ENCODE assay signal across 12 cellular contexts in the genomic region with DNA sequence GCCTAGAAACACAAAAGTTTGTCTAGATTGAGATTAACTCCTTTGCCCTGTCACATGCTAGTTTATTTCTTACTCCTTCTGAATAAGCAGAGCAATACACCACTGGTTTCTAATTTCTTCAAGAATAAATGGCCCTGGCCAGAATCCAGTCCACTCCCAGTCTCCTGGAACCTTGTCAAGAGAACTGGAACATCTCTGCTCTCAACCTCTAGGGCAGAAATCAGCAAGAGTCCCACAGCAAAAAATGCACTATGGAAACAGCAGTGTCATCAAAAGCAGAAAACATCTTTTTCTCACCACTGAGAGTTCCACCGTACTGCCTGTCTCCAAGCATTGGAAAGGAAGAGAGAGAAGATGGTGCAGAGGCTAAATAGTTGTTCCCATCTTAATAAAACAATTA. TPM values are rescaled to one million over a fixed set of nuclear protein-coding genes. Genes with fewer than 3 reads are reported as not detected.
DNase-seq lines count a peak whose midpoint lies in the region; ATAC-seq, FAIRE-seq and TF ChIP-seq lines count a peak whose summit lies in the region.
"Had no signal": no experiment of that assay in that cellular context is flagged by ENCODE, and none has a peak within 500 bp of the region (broad histone marks: within the 10 kb centered on the region; RNA-seq: fewer than 3 reads in every experiment).

No MANE protein-coding gene starts in this region.

- no peaks in the 10 kb centered on the region for H3K36me3 Mint-ChIP-seq in T-helper 17 cell (ENCODE audit: low read depth)

- FAIRE-seq in endometrium (lab: Jason Lieb, UNC) = peak; percentile 93
- no peak for FAIRE-seq in RCC 7860 (lab: Jason Lieb, UNC)

- H3K4me3 ChIP-seq in mesenchymal stem cell (ENCODE audit: insufficient read depth in 1 of 2, low read depth in 1 of 2, low read length in 2 of 2) = no peak overlapping the region
- no peak overlapping the region for H3K4me3 ChIP-seq in tibial nerve

- peak overlapping the region; percentile 25 for H3K9ac ChIP-seq in mesenchymal stem cell (ENCODE audit: low read length)

- H3K4me3 Mint-ChIP-seq in T-helper 17 cell = no peak overlapping the region
- H3K4me3 Mint-ChIP-seq: central memory CD8-positive, alpha-beta T cell had no signal

- H3K27me3 Mint-ChIP-seq in T-helper 17 cell = peaks cover 7% of the 10 kb centered on the region

- no peak overlapping the region for H2BK120ac ChIP-seq in mesenchymal stem cell (ENCODE audit: low read depth, low read length)

- H3K9me3 ChIP-seq in mesenchymal stem cell (ENCODE audit: control insufficient read depth, low read length) (no peaks in the 10 kb centered on the region), tibial nerve (no peaks in the 10 kb centered on the region), T-helper 17 cell (ENCODE audit: control insufficient read depth, low read length, poor library complexity, severe bottlenecking) (no peaks in the 10 kb centered on the region)

- no peaks in the 10 kb centered on the region for H3K4me1 Mint-ChIP-seq in T-helper 17 cell
- H3K4me1 Mint-ChIP-seq: central memory CD8-positive, alpha-beta T cell had no signal

- no peak overlapping the region for H3K27ac Mint-ChIP-seq in T-helper 17 cell

- TF ChIP-seq EP300 in tibial nerve (IDR thresholded peaks at IDR 0.05) = no peak

- H2BK12ac ChIP-seq in mesenchymal stem cell (ENCODE audit: low read length in 2 of 2) = no peak overlapping the region

- no peak overlapping the region for H4K8ac ChIP-seq in mesenchymal stem cell (ENCODE audit: low read length)

- H4K91ac ChIP-seq in mesenchymal stem cell (ENCODE audit: low read length) = no peak overlapping the region

- H2AFZ ChIP-seq in mesenchymal stem cell (ENCODE audit: low read depth, low read length) = no peak overlapping the region

- no peak overlapping the region for H3K14ac ChIP-seq in mesenchymal stem cell (ENCODE audit: low read length in 2 of 2)

- TF ChIP-seq CTCF in tibial nerve (IDR thresholded peaks at IDR 0.05) = no peak

- no peak overlapping the region for H3K18ac ChIP-seq in mesenchymal stem cell (ENCODE audit: low read depth in 1 of 2, low read length in 2 of 2)

- no peak overlapping the region for H3K23ac ChIP-seq in mesenchymal stem cell (ENCODE audit: low read length in 2 of 2)

- no peaks in the 10 kb centered on the region for H3K79me1 ChIP-seq in mesenchymal stem cell (replicated peaks; ENCODE audit: low read length, poor library complexity, severe bottlenecking)

- no peak overlapping the region for H2BK5ac ChIP-seq in mesenchymal stem cell (ENCODE audit: low read depth, low read length, poor library complexity, severe bottlenecking)

- H3K36me3 ChIP-seq in mesenchymal stem cell (ENCODE audit: control insufficient read depth in 1 of 2, insufficient read depth in 2 of 2, low read depth in 1 of 2, low read length in 2 of 2) (no peaks in the 10 kb centered on the region), tibial nerve (no peaks in the 10 kb centered on the region)

- no peak overlapping the region for H3K27ac ChIP-seq in mesenchymal stem cell (ENCODE audit: low read length, poor library complexity, severe bottlenecking)
- no peak overlapping the region for H3K27ac ChIP-seq in tibial nerve

- H3K27me3 ChIP-seq in mesenchymal stem cell (ENCODE audit: control insufficient read depth in 1 of 2, insufficient read depth in 1 of 2, low read length in 2 of 2) (no peaks in the 10 kb centered on the region), tibial nerve (no peaks in the 10 kb centered on the region)

- H3K4me1 ChIP-seq in mesenchymal stem cell (ENCODE audit: control insufficient read depth, insufficient read depth, low read depth, low read length) (no peaks in the 10 kb centered on the region), tibial nerve (peaks cover 0 to 12% (median 5%) of the 10 kb centered on the region in 4 donors)

- no peak overlapping the region for H3K4me2 ChIP-seq in mesenchymal stem cell (ENCODE audit: low read length, poor library complexity, severe bottlenecking)

- no peak overlapping the region for H2BK15ac ChIP-seq in mesenchymal stem cell (ENCODE audit: low read depth, poor library complexity, severe bottlenecking)

- DNase-seq in M059J (ENCODE audit: low read depth) (peak; percentile 88), mesenchymal stem cell (peak; percentile 26), tibial nerve (ENCODE audit: low spot score in 2 of 2) (peak; percentile 30 to 71), RCC 7860 (ENCODE audit: low spot score) (no peak), HuH-7.5 (ENCODE audit: low spot score) (no peak), T-helper 17 cell (no peak)
- DNase-seq: DMS153, head of caudate nucleus, NCI-H345, RPMI8226 had no signal

- no peak overlapping the region for H3K4ac ChIP-seq in mesenchymal stem cell (ENCODE audit: low read depth in 1 of 2, low read length in 2 of 2)

- TF ChIP-seq POLR2A in tibial nerve (IDR thresholded peaks at IDR 0.05) = no peak

- no peak overlapping the region for H2AK5ac ChIP-seq in mesenchymal stem cell (ENCODE audit: low read length, severe bottlenecking)

- WGBS in mesenchymal stem cell = no CpG with 5 or more reads among the region's 1 CpG
- WGBS in tibial nerve, 2 donors = 32 to 52% methylated on average over 1 of the region's 1 CpG

- ATAC-seq in T-helper 17 cell = no peak

RNA-seq across cellular contexts. Expression of gene PPP2R3A, which starts 35.9 kb away (rescaled TPM):
- 22.2 and 22.5 TPM in 2 replicates for total RNA-seq in M059J (2014; rRNA removed; shearing (Covaris generic))
- 6.6 TPM for polyA plus RNA-seq in mesenchymal stem cell (2013, experiment 1 of 2)
- 6.2 TPM for polyA plus RNA-seq in mesenchymal stem cell (2013, experiment 2 of 2)
- total RNA-seq in tibial nerve (10 to 100 TPM; 12.3 to 18.2 (median 13.4) TPM), T-helper 17 cell (under 1 TPM; 0.13 to 0.17 TPM)

Comparison
In these comparisons a context has a peak if more than half of its experiments do, and no peak if none do; other contexts are left out.
1. DNase-seq: peak in M059J (single experiment), mesenchymal stem cell (single experiment) and tibial nerve (2 of 2); none in RCC 7860 (single experiment), HuH-7.5 (single experiment) and T-helper 17 cell (0 of 3).
2. RNA of gene PPP2R3A, which starts 35.9 kb away (total RNA-seq): 22.2 to 22.5 TPM in M059J and 12.3 to 18.2 TPM in tibial nerve; 0.13 to 0.17 TPM in T-helper 17 cell; every median in the first group is over 10 times any median in the second.